In genomic region chr1:101241485-101242225, GRCh38 we compare ENCODE assay signal across 10 cellular contexts. TPM values are rescaled to one million over a fixed set of nuclear protein-coding genes. Genes with fewer than 3 reads are reported as not detected.
DNase-seq lines count a peak whose midpoint lies in the region; ATAC-seq and TF ChIP-seq lines count a peak whose summit lies in the region.
"Had no signal": no experiment of that assay in that cellular context is flagged by ENCODE, and none has a peak within 500 bp of the region (broad histone marks: within the 10 kb centered on the region; RNA-seq: fewer than 3 reads in every experiment).

No MANE protein-coding gene starts in this region.

- no peaks in the 10 kb centered on the region for H3K9me3 Mint-ChIP-seq in activated CD4-positive, alpha-beta T cell treated with anti-CD3 and anti-CD28 coated beads, Interleukin-2, amount 10 ng/mL, durations not matched to agents 24 days and 14 days
- no peaks in the 10 kb centered on the region for H3K9me3 Mint-ChIP-seq in activated B cell treated with CpG ODN at 0.5 μM for 24 hours

- H3F3A ChIP-seq in smooth muscle cell (ENCODE audit: low read depth), result peaks cover 20% of the 10 kb centered on the region

- H4K20me1 ChIP-seq in smooth muscle cell (ENCODE audit: low read depth), result no peaks in the 10 kb centered on the region

- no peak overlapping the region for H3K9ac ChIP-seq in smooth muscle cell (ENCODE audit: low read depth)

- no peak overlapping the region for H3K27ac Mint-ChIP-seq in activated CD4-positive, alpha-beta T cell treated with anti-CD3 and anti-CD28 coated beads, Interleukin-2, amount 10 ng/mL, durations not matched to agents 24 days and 14 days
- peak overlapping the region; percentile 13 for H3K27ac Mint-ChIP-seq in activated B cell treated with CpG ODN at 0.5 μM for 24 hours

- H3K79me2 ChIP-seq in smooth muscle cell (ENCODE audit: low read depth), result peaks cover 7% of the 10 kb centered on the region

- H3K36me3 ChIP-seq in HEK293 (ENCODE audit: control insufficient read depth in 2 of 2, insufficient read depth in 1 of 2, low read length in 2 of 2) (peaks cover 0 to 14% of the 10 kb centered on the region in 2 experiments; a peak in 2 of 3 replicates), smooth muscle cell (ENCODE audit: low read depth) (no peaks in the 10 kb centered on the region)

- H2AFZ ChIP-seq in smooth muscle cell (ENCODE audit: low read depth), result no peak overlapping the region

- no peak for DNase-seq in activated CD4-positive, alpha-beta T cell treated with anti-CD3 and anti-CD28 coated beads, Interleukin-2, amount 10 ng/mL, durations not matched to agents 24 days and 14 days
- DNase-seq in activated CD4-positive, alpha-beta T cell treated with anti-CD3 and anti-CD28 coated beads for 1 hour, result no peak
- DNase-seq in activated B cell treated with CpG ODN at 0.5 μM for 24 hours, result no peak
- DNase-seq in smooth muscle cell (lab: John Stamatoyannopoulos, UW; ENCODE audit: unreplicated experiment), result no peak
- no peak for DNase-seq in NCI-H446 (lab: John Stamatoyannopoulos, UW)
- DNase-seq in RWPE1 (ENCODE audit: low spot score), result no peak
- DNase-seq: NCI-H2081 treated with DMSO at 0.1 percent for 48 hours, small intestine had no signal

- peak overlapping the region; percentile 56 for H3K4me2 ChIP-seq in smooth muscle cell

- H3K27me3 Mint-ChIP-seq in activated CD4-positive, alpha-beta T cell treated with anti-CD3 and anti-CD28 coated beads, Interleukin-2, amount 10 ng/mL, durations not matched to agents 24 days and 14 days, result no peaks in the 10 kb centered on the region
- no peaks in the 10 kb centered on the region for H3K27me3 Mint-ChIP-seq in activated B cell treated with CpG ODN at 0.5 μM for 24 hours

- no peak for ATAC-seq in activated B cell treated with CpG ODN at 0.5 μM for 24 hours (ENCODE audit: low read depth)
- no peak for ATAC-seq in GM19328 (IDR thresholded peaks at IDR 0.05; ENCODE audit: unreplicated experiment)

- CTCF ChIA-PET in HEK293 (lab: Yijun Ruan, JAX) (interaction anchor here (6.8 kb wide), 1 partner anchor 46 kb away, joined by 58 read pairs; no protein-coding TSS in a partner anchor), activated B cell treated with CpG ODN at 0.5 μM for 24 hours (lab: Charles Lee) (interaction anchor here (0.9 to 7.0 kb wide), 5 partner anchors 10 to 104 kb away, joined by 3 to 96 read pairs (median 4); no protein-coding TSS in a partner anchor), RWPE1 (lab: Yijun Ruan, JAX) (no interaction called here)

- no peaks in the 10 kb centered on the region for H3K9me3 ChIP-seq in HEK293 (ENCODE audit: control insufficient read depth, insufficient read depth, low read depth, low read length)
- no peaks in the 10 kb centered on the region for H3K9me3 ChIP-seq in smooth muscle cell (replicated peaks; ENCODE audit: low read depth)

- H3K4me1 ChIP-seq in HEK293 (ENCODE audit: control insufficient read depth, insufficient read depth, low read length) (peaks cover 8% of the 10 kb centered on the region; the same call in 1 of the 2 replicates), smooth muscle cell (ENCODE audit: low read depth) (peaks cover 15% of the 10 kb centered on the region)

- POLR2A ChIA-PET in HEK293 (lab: Yijun Ruan, JAX) (no interaction called here), activated B cell treated with CpG ODN at 0.5 μM for 24 hours (lab: Charles Lee) (interaction anchor here (0.6 to 0.9 kb wide), 3 partner anchors 114 to 309 kb away, joined by 3 to 9 read pairs (median 4); no protein-coding TSS in a partner anchor), RWPE1 (lab: Yijun Ruan, JAX; ENCODE audit: low non-redundant PET) (no interaction called here)

- H3K27me3 ChIP-seq in smooth muscle cell (ENCODE audit: low read depth), result no peaks in the 10 kb centered on the region

- peaks cover 62% of the 10 kb centered on the region for H3K36me3 Mint-ChIP-seq in activated CD4-positive, alpha-beta T cell treated with anti-CD3 and anti-CD28 coated beads, Interleukin-2, amount 10 ng/mL, durations not matched to agents 24 days and 14 days (ENCODE audit: low read depth)
- H3K36me3 Mint-ChIP-seq in activated B cell treated with CpG ODN at 0.5 μM for 24 hours (ENCODE audit: low read depth), result peaks cover 64% of the 10 kb centered on the region

- H3K27ac ChIP-seq in HEK293 (ENCODE audit: extremely low read depth, low read depth, low read length) (no peak overlapping the region), smooth muscle cell (ENCODE audit: low read depth) (peak overlapping the region; percentile 57), RWPE1 (no peak overlapping the region)

- TF ChIP-seq CTCF in HEK293 (tag by site-specific recombination; IDR thresholded peaks at IDR 0.05) (no peak), activated B cell treated with CpG ODN at 0.5 μM for 24 hours (IDR thresholded peaks at IDR 0.05) (no peak), smooth muscle cell (IDR thresholded peaks at IDR 0.05; ENCODE audit: borderline replicate concordance, insufficient read depth, poor library complexity, severe bottlenecking) (no peak), RWPE1 (conservative IDR thresholded peaks at IDR 0.05; ENCODE audit: low read depth) (no peak)

- H3K4me3 Mint-ChIP-seq in activated CD4-positive, alpha-beta T cell treated with anti-CD3 and anti-CD28 coated beads, Interleukin-2, amount 10 ng/mL, durations not matched to agents 24 days and 14 days, result peak overlapping the region; percentile 76
- peak overlapping the region; percentile 46 for H3K4me3 Mint-ChIP-seq in activated B cell treated with CpG ODN at 0.5 μM for 24 hours

- intact Hi-C loops in activated CD4-positive, alpha-beta T cell treated with anti-CD3 and anti-CD28 coated beads, Interleukin-2, amount 10 ng/mL, durations not matched to agents 24 days and 14 days (cut with micrococcal nuclease), result loop anchor here (2.0 kb wide), 1 partner anchor 37 kb away; no protein-coding TSS in a partner anchor
- intact Hi-C loops in activated B cell treated with CpG ODN at 0.5 μM for 24 hours (cut with micrococcal nuclease), result no loop called here

- peaks cover 46% of the 10 kb centered on the region for H3K4me1 Mint-ChIP-seq in activated CD4-positive, alpha-beta T cell treated with anti-CD3 and anti-CD28 coated beads, Interleukin-2, amount 10 ng/mL, durations not matched to agents 24 days and 14 days
- peaks cover 78% of the 10 kb centered on the region for H3K4me1 Mint-ChIP-seq in activated B cell treated with CpG ODN at 0.5 μM for 24 hours

- H3K4me3 ChIP-seq in HEK293 (ENCODE audit: low read depth, low read length), result no peak overlapping the region
- no peak overlapping the region for H3K4me3 ChIP-seq in smooth muscle cell

TF ChIP-seq in HEK293, 187 proteins besides CTCF, POLR2A, EP300 and RAD21:
- peak; percentile 69 for TF ChIP-seq OSR2 (tag by site-specific recombination; IDR thresholded peaks at IDR 0.05)
- peak; percentile 18; the same call in 1 of the 2 replicates for TF ChIP-seq ZXDB (tag by site-specific recombination; IDR thresholded peaks at IDR 0.05)
- 0 out of 2 replicates have a peak, but pooled peaks have one; percentile 28 for TF ChIP-seq ZEB2 (tag by site-specific recombination; IDR thresholded peaks at IDR 0.05)
- peak; percentile 90 for TF ChIP-seq PRDM6 (tag by site-specific recombination; IDR thresholded peaks at IDR 0.05)
- 0 out of 2 replicates have a peak, but pooled peaks have one; percentile 17 for TF ChIP-seq ZBTB44 (tag by site-specific recombination; IDR thresholded peaks at IDR 0.05)
- no peak for TF ChIP-seq ZNF600 (tag by site-specific recombination; IDR thresholded peaks at IDR 0.05)
- TF ChIP-seq FEZF1 (tag by site-specific recombination; IDR thresholded peaks at IDR 0.05), result 0 out of 2 replicates have a peak, but pooled peaks have one; percentile 19
- no peak for TF ChIP-seq ZNF510 (tag by site-specific recombination; IDR thresholded peaks at IDR 0.05; ENCODE audit: insufficient replicate concordance)

RNA-seq across cellular contexts. Expression of gene S1PR1, which starts 4.8 kb away (rescaled TPM):
- total RNA-seq in activated CD4-positive, alpha-beta T cell treated with anti-CD3 and anti-CD28 coated beads, Interleukin-2, amount 10 ng/mL, durations not matched to agents 24 days and 14 days, result 49.5 and 51.2 TPM in 2 replicates
- 77.7 and 85.2 TPM in 2 replicates for total RNA-seq in activated B cell treated with CpG ODN at 0.5 μM for 24 hours
- 11.7 and 12.1 TPM in 2 replicates for total RNA-seq in smooth muscle cell
- 7.2 and 12.0 TPM in 2 replicates for polyA plus RNA-seq in smooth muscle cell
